Comparison of ENCODE assay signal across 9 cellular contexts in genomic region chr7:66013938-66014337, GRCh38. TPM values are rescaled to one million over a fixed set of nuclear protein-coding genes. Genes with fewer than 3 reads are reported as not detected.
DNase-seq lines count a peak whose midpoint lies in the region; TF ChIP-seq lines count a peak whose summit lies in the region.
"Had no signal": no experiment of that assay in that cellular context is flagged by ENCODE, and none has a peak within 500 bp of the region (broad histone marks: within the 10 kb centered on the region; RNA-seq: fewer than 3 reads in every experiment).

No MANE protein-coding gene starts in this region.

- no peak overlapping the region for H3K27ac Mint-ChIP-seq in T-helper 2 cell treated with Interferon-gamma antibody and Interleukin-4, amounts not matched to agents 5 μg/mL and 100 μg/mL, for 36 hours
- H3K27ac Mint-ChIP-seq in activated T-cell treated with anti-CD3 and anti-CD28 coated beads, Interleukin-2, amount 50 U/mL, for 24 hours = no peak overlapping the region

- no peak overlapping the region for H3K4me2 ChIP-seq in osteoblast (ENCODE audit: insufficient read depth, low read length)

- no peaks in the 10 kb centered on the region for H3K4me1 ChIP-seq in osteoblast (ENCODE audit: insufficient read depth, low read length)

- H3K79me2 ChIP-seq in osteoblast (ENCODE audit: insufficient read depth, low read length) = no peaks in the 10 kb centered on the region

- no peak overlapping the region for H2AFZ ChIP-seq in osteoblast (ENCODE audit: low read length)

- no peak overlapping the region for H3K27ac ChIP-seq in osteoblast (ENCODE audit: low read depth, low read length)
- H3K27ac ChIP-seq: dorsolateral prefrontal cortex had no signal

- no peaks in the 10 kb centered on the region for H3K4me1 Mint-ChIP-seq in T-helper 2 cell treated with Interferon-gamma antibody and Interleukin-4, amounts not matched to agents 5 μg/mL and 100 μg/mL, for 36 hours (ENCODE audit: low read depth)
- H3K4me1 Mint-ChIP-seq in activated T-cell treated with anti-CD3 and anti-CD28 coated beads, Interleukin-2, amount 50 U/mL, for 24 hours (ENCODE audit: low read depth) = no peaks in the 10 kb centered on the region

- no peaks in the 10 kb centered on the region for H4K20me1 ChIP-seq in osteoblast (ENCODE audit: insufficient read depth, low read length)

- H3K27me3 Mint-ChIP-seq in T-helper 2 cell treated with Interferon-gamma antibody and Interleukin-4, amounts not matched to agents 5 μg/mL and 100 μg/mL, for 36 hours (ENCODE audit: low read depth) = no peaks in the 10 kb centered on the region
- H3K27me3 Mint-ChIP-seq in activated T-cell treated with anti-CD3 and anti-CD28 coated beads, Interleukin-2, amount 50 U/mL, for 24 hours = peaks cover 2% of the 10 kb centered on the region

- H3K9me3 ChIP-seq in osteoblast (ENCODE audit: low read depth, low read length) = no peaks in the 10 kb centered on the region

- H3K4me3 Mint-ChIP-seq in T-helper 2 cell treated with Interferon-gamma antibody and Interleukin-4, amounts not matched to agents 5 μg/mL and 100 μg/mL, for 36 hours = no peak overlapping the region
- no peak overlapping the region for H3K4me3 Mint-ChIP-seq in activated T-cell treated with anti-CD3 and anti-CD28 coated beads, Interleukin-2, amount 50 U/mL, for 24 hours

- TF ChIP-seq CTCF in epithelial cell of proximal tubule (conservative IDR thresholded peaks at IDR 0.05; ENCODE audit: low read depth, low read length) = peak; percentile 65
- peak; percentile 64 for TF ChIP-seq CTCF in osteoblast (IDR thresholded peaks at IDR 0.05; ENCODE audit: extremely low read depth, low read depth, low read length)

- H3K27me3 ChIP-seq in osteoblast (ENCODE audit: insufficient read depth, low read length) = peaks cover 5% of the 10 kb centered on the region
- H3K27me3 ChIP-seq: dorsolateral prefrontal cortex had no signal

- DNase-seq in GM04504 (ENCODE audit: low read depth) (peak; percentile 32), NCI-H69 (lab: John Stamatoyannopoulos, UW) (peak; percentile 11), epithelial cell of proximal tubule (ENCODE audit: low read depth) (no peak), osteoblast (ENCODE audit: insufficient read length, low spot score, missing footprints) (peak; percentile 36), DMS79 treated with DMSO at 0.1 percent for 48 hours (lab: John Stamatoyannopoulos, UW) (no peak)
- no peak for DNase-seq in T-helper 2 cell treated with Interferon-gamma antibody and Interleukin-4, amounts not matched to agents 5 μg/mL and 100 μg/mL, for 36 hours (ENCODE audit: low spot score)
- no peak for DNase-seq in activated T-cell treated with anti-CD3 and anti-CD28 coated beads, Interleukin-2, amount 50 U/mL, for 24 hours
- DNase-seq in stimulated activated CD4-positive, alpha-beta T cell treated with anti-CD3 and anti-CD28 coated beads, Interleukin-2, amount 100 ng/mL, for 24 hours = no peak

- no peaks in the 10 kb centered on the region for H3K36me3 Mint-ChIP-seq in T-helper 2 cell treated with Interferon-gamma antibody and Interleukin-4, amounts not matched to agents 5 μg/mL and 100 μg/mL, for 36 hours (ENCODE audit: low read depth)
- H3K36me3 Mint-ChIP-seq in activated T-cell treated with anti-CD3 and anti-CD28 coated beads, Interleukin-2, amount 50 U/mL, for 24 hours (ENCODE audit: low read depth) = no peaks in the 10 kb centered on the region

- H3K4me3 ChIP-seq in epithelial cell of proximal tubule (ENCODE audit: low read depth, low read length) (no peak overlapping the region), osteoblast (ENCODE audit: insufficient read depth, low read length) (no peak overlapping the region)
- H3K4me3 ChIP-seq: dorsolateral prefrontal cortex had no signal

- no peaks in the 10 kb centered on the region for H3K36me3 ChIP-seq in osteoblast (ENCODE audit: insufficient read depth, low read length)

- no peaks in the 10 kb centered on the region for H3K9me3 Mint-ChIP-seq in T-helper 2 cell treated with Interferon-gamma antibody and Interleukin-4, amounts not matched to agents 5 μg/mL and 100 μg/mL, for 36 hours
- H3K9me3 Mint-ChIP-seq in activated T-cell treated with anti-CD3 and anti-CD28 coated beads, Interleukin-2, amount 50 U/mL, for 24 hours = no peaks in the 10 kb centered on the region

RNA-seq across cellular contexts. Expression of gene GUSB, which starts 31.9 kb away (rescaled TPM):
- 12.1 and 17.7 TPM in 2 replicates for total RNA-seq in epithelial cell of proximal tubule
- total RNA-seq in osteoblast = 25.3 and 32.6 TPM in 2 replicates

Comparison
In these comparisons a context has a peak if more than half of its experiments do, and no peak if none do; other contexts are left out.
1. DNase-seq: peak in GM04504 (single experiment), NCI-H69 (single experiment) and osteoblast (single experiment); none in epithelial cell of proximal tubule (single experiment), T-helper 2 cell treated with Interferon-gamma antibody and Interleukin-4, amounts not matched to agents 5 μg/mL and 100 μg/mL, for 36 hours (single experiment), activated T-cell treated with anti-CD3 and anti-CD28 coated beads, Interleukin-2, amount 50 U/mL, for 24 hours (single experiment), DMS79 treated with DMSO at 0.1 percent for 48 hours (single experiment) and stimulated activated CD4-positive, alpha-beta T cell treated with anti-CD3 and anti-CD28 coated beads, Interleukin-2, amount 100 ng/mL, for 24 hours (0 of 2).